In genomic region chr10:61140765-61141392, GRCh38 we compare ENCODE assay signal across 8 cellular contexts.
A peak's percentile ranks its signal among the peaks of the same experiment; 100 is the strongest.
DNase-seq lines count a peak whose midpoint lies in the region; ATAC-seq and TF ChIP-seq lines count a peak whose summit lies in the region.

No MANE protein-coding gene starts in this region.

- TF ChIP-seq POLR2A in gastroesophageal sphincter (IDR thresholded peaks at IDR 0.05): no peak

- DNase-seq in AML-193 (lab: John Stamatoyannopoulos, UW) (peak; percentile 12), LNCaP clone FGC (ENCODE audit: low read depth) (peak; percentile 71), SKM-1 treated with dmso at 0.1 percent for 144 hours (lab: John Stamatoyannopoulos, UW; ENCODE audit: unreplicated experiment) (peak; percentile 44), pons (ENCODE audit: low spot score) (peak; percentile 94)

- H3K27me3 ChIP-seq in gastroesophageal sphincter: no peaks in the 10 kb centered on the region

- ATAC-seq in GM18867 (IDR thresholded peaks at IDR 0.05; ENCODE audit: unreplicated experiment): peak; percentile 68
- peak; percentile 50 for ATAC-seq in gastroesophageal sphincter
- no peak for ATAC-seq in HG03439 (IDR thresholded peaks at IDR 0.05; ENCODE audit: unreplicated experiment)
- no peak for ATAC-seq in GM21529 (IDR thresholded peaks at IDR 0.05; ENCODE audit: unreplicated experiment)

- H3K9me3 ChIP-seq in gastroesophageal sphincter: no peaks in the 10 kb centered on the region

- TF ChIP-seq CTCF in LNCaP clone FGC (IDR thresholded peaks at IDR 0.05; ENCODE audit: control insufficient read depth, extremely low read depth, insufficient read depth) (peak; percentile 75), gastroesophageal sphincter (IDR thresholded peaks at IDR 0.05) (peak; percentile 53 to 85 (median 69))

- H3K36me3 ChIP-seq in gastroesophageal sphincter: no peaks in the 10 kb centered on the region

- no peak overlapping the region for H3K27ac ChIP-seq in gastroesophageal sphincter

- H3K4me1 ChIP-seq in gastroesophageal sphincter: peaks cover 0 to 29% (median 3%) of the 10 kb centered on the region in 3 donors

- no peak for TF ChIP-seq EP300 in gastroesophageal sphincter (IDR thresholded peaks at IDR 0.05)

- no peak overlapping the region for H3K4me3 ChIP-seq in LNCaP clone FGC (ENCODE audit: low read depth, low read length)
- H3K4me3 ChIP-seq in gastroesophageal sphincter: no peak overlapping the region

- 21 to 25% methylated on average over 7 of the region's 7 CpGs for WGBS in gastroesophageal sphincter (ENCODE audit: low coverage in 1 of 2), 2 donors

Comparison
In these comparisons a context has a peak if more than half of its experiments do, and no peak if none do; other contexts are left out.
1. DNase-seq: peak in every context shown above with its lines; median percentile 94 in pons; 71 in LNCaP clone FGC; 44 in SKM-1 treated with dmso at 0.1 percent for 144 hours; 12 in AML-193.
2. ATAC-seq: peak in GM18867 (single experiment) and gastroesophageal sphincter (single experiment); none in HG03439 (single experiment) and GM21529 (single experiment).